In genomic region chr2:3293221-3293620, GRCh38 we compare ENCODE assay signal across 18 cellular contexts.
"Had no signal": no experiment of that assay in that cellular context is flagged by ENCODE, and none has a peak within 500 bp of the region (broad histone marks: within the 10 kb centered on the region; RNA-seq: fewer than 3 reads in every experiment).

No MANE protein-coding gene starts in this region.

- H3K4me3 Mint-ChIP-seq: activated naive CD8-positive, alpha-beta T cell treated with anti-CD3 and anti-CD28 coated beads, Interleukin-2, amount 10 ng/mL, durations not matched to agents 7 days and 5 days; activated T-cell treated with anti-CD3 and anti-CD28 coated beads, Interleukin-2, amount 50 U/mL, for 72 hours; neural crest cell; stimulated activated naive B cell treated with anti-CD40 and anti-IgM and Interleukin-4, amounts not matched to agents 10 μg/mL and 1 μg/mL and 100 μg/mL, for 72 hours; T-helper 2 cell treated with Interferon-gamma antibody and Interleukin-4, amounts not matched to agents 5 μg/mL and 100 μg/mL, for 36 hours had no signal

- H3K27ac Mint-ChIP-seq: activated T-cell treated with anti-CD3 and anti-CD28 coated beads, Interleukin-2, amount 50 U/mL, for 72 hours; stimulated activated naive B cell treated with anti-CD40 and anti-IgM and Interleukin-4, amounts not matched to agents 10 μg/mL and 1 μg/mL and 100 μg/mL, for 72 hours; T-helper 2 cell treated with Interferon-gamma antibody and Interleukin-4, amounts not matched to agents 5 μg/mL and 100 μg/mL, for 36 hours had no signal

- H3K4me1 ChIP-seq: ascending aorta, heart right ventricle, left ventricle myocardium inferior, pancreas, right atrium auricular region, upper lobe of left lung had no signal

- H3K9me3 Mint-ChIP-seq: activated naive CD8-positive, alpha-beta T cell treated with anti-CD3 and anti-CD28 coated beads, Interleukin-2, amount 10 ng/mL, durations not matched to agents 7 days and 5 days; activated T-cell treated with anti-CD3 and anti-CD28 coated beads, Interleukin-2, amount 50 U/mL, for 72 hours; neural crest cell had no signal

- H3K27ac ChIP-seq: ascending aorta, heart right ventricle, left ventricle myocardium inferior, pancreas, right atrium auricular region, upper lobe of left lung had no signal

- H3K9me3 ChIP-seq: ascending aorta, heart right ventricle, left ventricle myocardium inferior, pancreas, right atrium auricular region, upper lobe of left lung had no signal

- DNase-seq: activated CD4-positive, alpha-beta T cell treated with anti-CD3 and anti-CD28 coated beads, Interleukin-2, amount 50 U/mL, for 4 hours; activated CD4-positive, CD25-positive, alpha-beta regulatory T cell treated with anti-CD3 and anti-CD28 coated beads, Interleukin-2, amount 50 U/mL, for 72 hours; activated naive CD8-positive, alpha-beta T cell treated with anti-CD3 and anti-CD28 coated beads, Interleukin-2, amount 10 ng/mL, durations not matched to agents 7 days and 5 days; activated T-cell treated with anti-CD3 and anti-CD28 coated beads, Interleukin-2, amount 50 U/mL, for 72 hours; effector CD4-positive, alpha-beta T cell; heart right ventricle; kidney; left ventricle myocardium inferior; stimulated activated CD4-positive, alpha-beta T cell treated with anti-CD3 and anti-CD28 coated beads, Interleukin-1b, Interleukin-23, amount 100 ng/mL, for 48 hours; stimulated activated naive B cell treated with anti-CD40 and anti-IgM and Interleukin-4, amounts not matched to agents 10 μg/mL and 1 μg/mL and 100 μg/mL, for 72 hours; substantia nigra; SW 1271 had no signal

- H3K27me3 Mint-ChIP-seq: activated naive CD8-positive, alpha-beta T cell treated with anti-CD3 and anti-CD28 coated beads, Interleukin-2, amount 10 ng/mL, durations not matched to agents 7 days and 5 days; stimulated activated naive B cell treated with anti-CD40 and anti-IgM and Interleukin-4, amounts not matched to agents 10 μg/mL and 1 μg/mL and 100 μg/mL, for 72 hours had no signal

- H3K27me3 ChIP-seq: ascending aorta, heart right ventricle, pancreas, right atrium auricular region, upper lobe of left lung had no signal

- ATAC-seq: activated T-cell treated with anti-CD3 and anti-CD28 coated beads, Interleukin-2, amount 50 U/mL, for 72 hours; pancreas; stimulated activated naive B cell treated with anti-CD40 and anti-IgM and Interleukin-4, amounts not matched to agents 10 μg/mL and 1 μg/mL and 100 μg/mL, for 72 hours had no signal

- H3K36me3 ChIP-seq: ascending aorta, heart right ventricle, left ventricle myocardium inferior, pancreas, right atrium auricular region, upper lobe of left lung had no signal

- H3K4me3 ChIP-seq: ascending aorta, heart right ventricle, left ventricle myocardium inferior, pancreas, right atrium auricular region, upper lobe of left lung had no signal
